ENCODE assay signal across 1 cellular context in genomic region chr4:74056114-74056857, GRCh38.
TF ChIP-seq lines count a peak whose summit lies in the region.

No MANE protein-coding gene starts in this region.

TF ChIP-seq in SK-N-SH treated with all-trans-retinoic acid at 6 μM for 48 hours, 23 proteins besides CTCF, POLR2A, EP300 and RAD21 (continued from another document):
- TF ChIP-seq PPARA (CRISPR knock-in tag; IDR thresholded peaks at IDR 0.05; ENCODE audit: borderline replicate concordance), result no peak
- no peak for TF ChIP-seq POU6F1 (CRISPR knock-in tag; IDR thresholded peaks at IDR 0.05; ENCODE audit: borderline replicate concordance, low read depth)
